Comparison of ENCODE assay signal across 9 cellular contexts in the genomic region with DNA sequence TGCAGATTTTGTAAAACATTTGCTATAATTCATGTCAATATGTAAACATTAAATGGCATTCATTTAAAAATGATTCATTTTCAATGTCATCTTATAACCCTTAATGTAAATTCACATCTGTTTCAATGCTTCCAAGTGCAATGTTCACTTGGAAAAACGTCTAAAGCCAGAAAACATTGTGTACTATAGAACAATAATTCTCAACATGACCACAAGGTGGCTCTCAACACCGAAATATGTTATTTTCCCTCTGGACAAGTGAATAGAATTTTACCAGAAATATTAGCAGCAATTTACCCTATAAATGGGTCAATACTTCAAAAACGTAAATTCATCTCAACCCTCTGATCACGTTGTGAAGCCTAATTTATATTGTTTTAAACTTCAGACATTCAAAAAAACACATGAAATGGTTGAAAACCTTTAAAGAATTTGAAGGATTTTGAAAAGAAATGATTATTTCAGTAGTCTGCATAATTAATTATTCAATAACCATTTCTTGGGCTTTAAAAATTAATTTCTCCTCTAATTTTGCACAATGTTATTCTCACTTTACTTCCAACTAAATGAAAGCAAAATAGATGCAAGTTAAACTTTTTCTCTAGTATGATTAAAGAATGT. TPM values are rescaled to one million over a fixed set of nuclear protein-coding genes. Genes with fewer than 3 reads are reported as not detected.
DNase-seq lines count a peak whose midpoint lies in the region; ATAC-seq and TF ChIP-seq lines count a peak whose summit lies in the region.
"Had no signal": no experiment of that assay in that cellular context is flagged by ENCODE, and none has a peak within 500 bp of the region (broad histone marks: within the 10 kb centered on the region; RNA-seq: fewer than 3 reads in every experiment).

No MANE protein-coding gene starts in this region.

- H3K9me3 ChIP-seq in fibroblast of lung (ENCODE audit: control insufficient read depth, insufficient read depth, low read depth, low read length) = no peaks in the 10 kb centered on the region
- no peaks in the 10 kb centered on the region for H3K9me3 ChIP-seq in spleen

- peaks cover 3 to 9% of the 10 kb centered on the region in 2 donors for H3K9me3 Mint-ChIP-seq in natural killer cell
- peaks cover 3% of the 10 kb centered on the region for H3K9me3 Mint-ChIP-seq in natural killer cell treated with Interleukin-12 subunit alpha and Interleukin-12 subunit beta and Interleukin-15 and Interleukin-18, amount 100 ng/mL, for 72 hours
- H3K9me3 Mint-ChIP-seq: central memory CD8-positive, alpha-beta T cell had no signal

- TF ChIP-seq POLR2A in spleen (IDR thresholded peaks at IDR 0.05) = no peak

- no peak overlapping the region for H2AFZ ChIP-seq in fibroblast of lung (ENCODE audit: low read length)

- no peaks in the 10 kb centered on the region for H3K79me2 ChIP-seq in fibroblast of lung (ENCODE audit: control insufficient read depth, insufficient read depth, low read length)

- H3K36me3 ChIP-seq in fibroblast of lung (ENCODE audit: control insufficient read depth, insufficient read depth, low read length) (no peaks in the 10 kb centered on the region), spleen (no peaks in the 10 kb centered on the region)

- H3K4me2 ChIP-seq in fibroblast of lung (ENCODE audit: extremely low read depth, insufficient read depth, low read length) = no peak overlapping the region

- H3K27me3 ChIP-seq in fibroblast of lung (ENCODE audit: control insufficient read depth, insufficient read depth, low read length) (no peaks in the 10 kb centered on the region), spleen (replicated peaks in 1 of 7) (no peaks in the 10 kb centered on the region)

- no peak for DNase-seq in natural killer cell
- DNase-seq in natural killer cell treated with Interleukin-12 subunit alpha and Interleukin-12 subunit beta and Interleukin-15 and Interleukin-18, amount 100 ng/mL, for 72 hours (ENCODE audit: low spot score) = no peak
- DNase-seq in KBM-7 = peak; percentile 43
- peak; percentile 61 for DNase-seq in RKO (ENCODE audit: low spot score)
- peak; percentile 26 to 45 for DNase-seq in fibroblast of lung (ENCODE audit: low read depth in 2 of 2)
- DNase-seq in spleen = no peak
- DNase-seq in KG1 (lab: John Stamatoyannopoulos, UW) = no peak
- DNase-seq in GM19238 (ENCODE audit: insufficient read length, low spot score) = no peak

- no peak overlapping the region for H3K4me3 Mint-ChIP-seq in natural killer cell
- no peak overlapping the region for H3K4me3 Mint-ChIP-seq in natural killer cell treated with Interleukin-12 subunit alpha and Interleukin-12 subunit beta and Interleukin-15 and Interleukin-18, amount 100 ng/mL, for 72 hours
- H3K4me3 Mint-ChIP-seq: central memory CD8-positive, alpha-beta T cell had no signal

- WGBS in spleen, 5 donors = 1 to 3% (median 2%) methylated on average over 4 of the region's 4 CpGs

- H4K20me1 ChIP-seq in fibroblast of lung (ENCODE audit: control insufficient read depth, extremely low read depth, insufficient read depth, low read length) = no peaks in the 10 kb centered on the region

- no peaks in the 10 kb centered on the region for H3K4me1 Mint-ChIP-seq in natural killer cell
- no peaks in the 10 kb centered on the region for H3K4me1 Mint-ChIP-seq in natural killer cell treated with Interleukin-12 subunit alpha and Interleukin-12 subunit beta and Interleukin-15 and Interleukin-18, amount 100 ng/mL, for 72 hours (ENCODE audit: low read depth in 2 of 2)
- H3K4me1 Mint-ChIP-seq: central memory CD8-positive, alpha-beta T cell had no signal

- H3K9ac ChIP-seq in fibroblast of lung (ENCODE audit: insufficient read depth, low read length) = no peak overlapping the region

- intact Hi-C loops in natural killer cell (cut with micrococcal nuclease) = no loop called here
- intact Hi-C loops in spleen (cut with DNase I; ENCODE audit: low total_unique reads) = no loop called here

- no peaks in the 10 kb centered on the region for H3K36me3 Mint-ChIP-seq in natural killer cell
- H3K36me3 Mint-ChIP-seq in natural killer cell treated with Interleukin-12 subunit alpha and Interleukin-12 subunit beta and Interleukin-15 and Interleukin-18, amount 100 ng/mL, for 72 hours = no peaks in the 10 kb centered on the region

- TF ChIP-seq CTCF in natural killer cell (IDR thresholded peaks at IDR 0.05) (peak; percentile 34), fibroblast of lung (conservative IDR thresholded peaks at IDR 0.05 in 1 of 2, IDR thresholded peaks at IDR 0.05 in 1 of 2; ENCODE audit: low read depth in 1 of 2, low read length in 2 of 2) (peak; percentile 10 to 58), spleen (IDR thresholded peaks at IDR 0.05 in 8 of 11, conservative IDR thresholded peaks at IDR 0.05 in 3 of 11) (peak in 8 of 11 experiments; percentile 31 to 62 (median 45))

- H3K4me3 ChIP-seq in fibroblast of lung (replicated peaks in 1 of 4; ENCODE audit: control extremely low read depth in 1 of 4, insufficient read depth in 1 of 4, low read depth in 3 of 4, low read length in 4 of 4) (no peak overlapping the region), spleen (no peak overlapping the region)

- no peaks in the 10 kb centered on the region for H3K27me3 Mint-ChIP-seq in natural killer cell (ENCODE audit: low read depth in 2 of 2)
- H3K27me3 Mint-ChIP-seq in natural killer cell treated with Interleukin-12 subunit alpha and Interleukin-12 subunit beta and Interleukin-15 and Interleukin-18, amount 100 ng/mL, for 72 hours = no peaks in the 10 kb centered on the region
- H3K27me3 Mint-ChIP-seq: central memory CD8-positive, alpha-beta T cell had no signal

- H3K4me1 ChIP-seq in fibroblast of lung (ENCODE audit: control insufficient read depth, extremely low read depth, insufficient read depth, low read length) (no peaks in the 10 kb centered on the region), spleen (no peaks in the 10 kb centered on the region)

- H3K27ac ChIP-seq in fibroblast of lung (ENCODE audit: insufficient read depth, low read length) = no peak overlapping the region
- H3K27ac ChIP-seq in spleen = no peak overlapping the region

- in situ Hi-C loops in KBM-7 (cut with MboI; ENCODE audit: low pct_unique_long_range_greater_than_20kb, low sequenced_read_pairs) = no loop called here

- no peak overlapping the region for H3K27ac Mint-ChIP-seq in natural killer cell
- no peak overlapping the region for H3K27ac Mint-ChIP-seq in natural killer cell treated with Interleukin-12 subunit alpha and Interleukin-12 subunit beta and Interleukin-15 and Interleukin-18, amount 100 ng/mL, for 72 hours

- no peak for ATAC-seq in natural killer cell
- ATAC-seq in natural killer cell treated with Interleukin-12 subunit alpha and Interleukin-12 subunit beta and Interleukin-15 and Interleukin-18, amount 100 ng/mL, for 72 hours = no peak

RNA-seq across cellular contexts. Expression of a gene that starts 11.0 kb away (rescaled TPM):
- total RNA-seq in natural killer cell (not detected), fibroblast of lung (under 0.01 and 0.17 TPM in 2 replicates), spleen (not detected)
- total RNA-seq in natural killer cell treated with Interleukin-12 subunit alpha and Interleukin-12 subunit beta and Interleukin-15 and Interleukin-18, amount 100 ng/mL, for 72 hours = not detected
- polyA plus RNA-seq in fibroblast of lung (0.09 TPM in 1 of 2 replicates, not detected in the other), spleen (not detected)
- 0.05 TPM in 1 of 2 replicates, not detected in the other for polyA plus RNA-seq in fibroblast of lung (2012)
- polyA minus RNA-seq in fibroblast of lung (ENCODE audit: low replicate concordance) = not detected in 2 replicates

Comparison
In these comparisons a context has a peak if more than half of its experiments do, and no peak if none do; other contexts are left out.
1. DNase-seq: peak in KBM-7 (single experiment), RKO (single experiment) and fibroblast of lung (2 of 2); none in natural killer cell (single experiment), natural killer cell treated with Interleukin-12 subunit alpha and Interleukin-12 subunit beta and Interleukin-15 and Interleukin-18, amount 100 ng/mL, for 72 hours (single experiment), spleen (single experiment), KG1 (single experiment) and GM19238 (single experiment).
2. Peak in every context shown above with its lines, with median percentiles within 50 percentile points of each other: CTCF ChIP-seq.